ENCODE assay signal across 22 cellular contexts in the genomic region with DNA sequence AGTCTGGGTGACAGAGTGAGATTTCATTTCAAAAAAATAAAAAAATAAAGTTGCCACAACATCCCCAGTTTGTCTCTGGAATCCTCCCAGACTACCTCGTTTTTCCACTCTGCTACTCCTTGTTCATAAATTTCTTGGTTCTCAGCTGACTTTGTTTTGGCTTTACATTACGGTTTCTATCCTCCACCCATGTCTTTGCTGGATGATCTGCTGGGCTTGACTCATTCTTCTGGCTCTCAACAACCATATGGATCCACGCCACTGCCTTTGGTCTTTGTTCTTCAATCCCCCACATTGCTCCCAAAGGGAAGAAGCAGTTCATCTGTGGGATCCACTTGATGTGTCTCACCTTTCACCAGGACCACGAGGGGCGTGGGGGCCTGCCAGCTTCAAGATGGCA.
DNase-seq lines count a peak whose midpoint lies in the region; ATAC-seq and TF ChIP-seq lines count a peak whose summit lies in the region.
"Had no signal": no experiment of that assay in that cellular context is flagged by ENCODE, and none has a peak within 500 bp of the region (broad histone marks: within the 10 kb centered on the region; RNA-seq: fewer than 3 reads in every experiment).

No MANE protein-coding gene starts in this region.

- CTCF ChIA-PET in IMR-90 (lab: Yijun Ruan, JAX): no interaction called here

- H3K56ac ChIP-seq in IMR-90 (ENCODE audit: extremely low read depth, insufficient read depth, low read length): no peak overlapping the region

- no peak overlapping the region for H3K23ac ChIP-seq in IMR-90 (ENCODE audit: low read depth, low read length)

- in situ Hi-C loops in IMR-90 (cut with MboI; ENCODE audit: low sequenced_read_pairs): no loop called here

- intact Hi-C loops in IMR-90 (cut with micrococcal nuclease): no loop called here

- no peak overlapping the region for H4K8ac ChIP-seq in IMR-90 (ENCODE audit: low read depth in 2 of 2, low read length in 2 of 2)

- DNase-seq in AG08395 (ENCODE audit: low spot score) (peak; percentile 49), IMR-90 (peak; percentile 11), fibroblast of lung (ENCODE audit: low read depth in 2 of 2) (peak; percentile 31 to 33), iris pigment epithelial cell (ENCODE audit: low read depth) (peak; percentile 25), anterior cingulate cortex (lab: John Stamatoyannopoulos, UW) (no peak), UCSD-AML1 (lab: John Stamatoyannopoulos, UW; ENCODE audit: unreplicated experiment) (no peak), NOMO-1 (lab: John Stamatoyannopoulos, UW; ENCODE audit: unreplicated experiment in 2 of 2) (no peak), C1 segment of cervical spinal cord (lab: John Stamatoyannopoulos, UW) (no peak)
- DNase-seq: 8988T; BE2C; CD4-positive, CD25-positive, alpha-beta regulatory T cell; DMS79; GOT3; HCEC 1CT; NCI-H1694; NCI-H2081; NCI-H2171 treated with DMSO at 0.1 percent for 48 hours; NCI-H526; RPMI8226; SHP77 had no signal

- H2BK120ac ChIP-seq in IMR-90 (ENCODE audit: low read depth, low read length): no peak overlapping the region

- no peaks in the 10 kb centered on the region for H3K36me3 ChIP-seq in IMR-90 (ENCODE audit: control insufficient read depth, insufficient read depth, low read length)
- no peaks in the 10 kb centered on the region for H3K36me3 ChIP-seq in fibroblast of lung (ENCODE audit: control insufficient read depth, insufficient read depth, low read length)
- H3K36me3 ChIP-seq: BE2C had no signal

- TF ChIP-seq CTCF in IMR-90 (conservative IDR thresholded peaks at IDR 0.05; ENCODE audit: low read depth, low read length) (no peak), fibroblast of lung (conservative IDR thresholded peaks at IDR 0.05 in 1 of 2, IDR thresholded peaks at IDR 0.05 in 1 of 2; ENCODE audit: low read depth in 1 of 2, low read length in 2 of 2) (no peak)

- H3K27me3 ChIP-seq in IMR-90 (ENCODE audit: control insufficient read depth, insufficient read depth, low read length) (peaks cover 13% of the 10 kb centered on the region), fibroblast of lung (ENCODE audit: control insufficient read depth, insufficient read depth, low read length) (peaks cover 3% of the 10 kb centered on the region)
- H3K27me3 ChIP-seq: BE2C had no signal

- H3K4ac ChIP-seq in IMR-90 (ENCODE audit: low read depth, low read length): no peak overlapping the region

- no peak for ATAC-seq in IMR-90 (ENCODE audit: low read depth)

- H3K79me1 ChIP-seq in IMR-90 (ENCODE audit: low read depth in 1 of 2, low read length in 2 of 2): no peaks in the 10 kb centered on the region

- no peak overlapping the region for H4K5ac ChIP-seq in IMR-90 (ENCODE audit: low read depth, low read length)

- H3K9me3 ChIP-seq in IMR-90 (ENCODE audit: control insufficient read depth, insufficient read depth, low read length) (peaks cover 2% of the 10 kb centered on the region; the same call in 1 of the 2 replicates), fibroblast of lung (ENCODE audit: control insufficient read depth, insufficient read depth, low read depth, low read length) (no peaks in the 10 kb centered on the region)
- H3K9me3 ChIP-seq: BE2C had no signal

- BruUV-seq in IMR-90 (replicated peaks; lab: Mats Ljungman, UMichigan): no TSS peak

- no peak overlapping the region for H2AK5ac ChIP-seq in IMR-90 (ENCODE audit: low read depth, low read length)

- no peaks in the 10 kb centered on the region for H3K79me2 ChIP-seq in fibroblast of lung (ENCODE audit: control insufficient read depth, insufficient read depth, low read length)

- dilution Hi-C loops in IMR-90 (cut with HindIII; ENCODE audit: low sequenced_read_pairs, unreplicated experiment): no loop called here

- no peak for TF ChIP-seq RAD21 in IMR-90 (IDR thresholded peaks at IDR 0.05; ENCODE audit: low read length)

- H3K27ac ChIP-seq in IMR-90 (ENCODE audit: insufficient read depth, low read length) (no peak overlapping the region), fibroblast of lung (ENCODE audit: insufficient read depth, low read length) (no peak overlapping the region)
- H3K27ac ChIP-seq: KMS-11, SK-N-MC had no signal

- no peaks in the 10 kb centered on the region for H3K9me1 ChIP-seq in IMR-90 (ENCODE audit: insufficient read depth, low read length)

- no peak overlapping the region for H3K4me2 ChIP-seq in IMR-90 (ENCODE audit: low read depth, low read length)
- no peak overlapping the region for H3K4me2 ChIP-seq in fibroblast of lung (ENCODE audit: extremely low read depth, insufficient read depth, low read length)
- H3K4me2 ChIP-seq: KMS-11 had no signal

- H4K20me1 ChIP-seq in IMR-90 (ENCODE audit: insufficient read depth, low read length) (0 out of 2 replicates have a peak, but pooled peaks cover under 1% of the 10 kb centered on the region), fibroblast of lung (ENCODE audit: control insufficient read depth, extremely low read depth, insufficient read depth, low read length) (no peaks in the 10 kb centered on the region)

- H2BK20ac ChIP-seq in IMR-90 (ENCODE audit: low read depth, low read length): no peak overlapping the region

- no peak overlapping the region for H3K18ac ChIP-seq in IMR-90 (ENCODE audit: low read depth, low read length)

- H2BK15ac ChIP-seq in IMR-90 (ENCODE audit: low read depth, low read length): no peak overlapping the region

- H3K9ac ChIP-seq in IMR-90 (ENCODE audit: low read depth, low read length): no peak overlapping the region
- no peak overlapping the region for H3K9ac ChIP-seq in fibroblast of lung (ENCODE audit: insufficient read depth, low read length)
- H3K9ac ChIP-seq: KMS-11 had no signal

- POLR2A ChIA-PET in IMR-90 (lab: Charles Lee; ENCODE audit: unreplicated experiment): interaction anchor here (0.5 to 1.0 kb wide), 2 partner anchors 20 to 231 kb away, joined by 3 read pairs; a partner anchor contains a TSS

- H4K91ac ChIP-seq in IMR-90 (ENCODE audit: insufficient read depth, low read depth, low read length): no peak overlapping the region

- H2AFZ ChIP-seq in IMR-90 (replicated peaks; ENCODE audit: low read length, poor library complexity) (no peak overlapping the region), fibroblast of lung (ENCODE audit: low read length) (no peak overlapping the region)

- H2AK9ac ChIP-seq in IMR-90 (replicated peaks; ENCODE audit: low read depth, low read length, poor library complexity): no peak overlapping the region

- H3K4me3 ChIP-seq in IMR-90 (ENCODE audit: insufficient read depth, low read depth, low read length) (no peak overlapping the region), fibroblast of lung (replicated peaks in 1 of 4; ENCODE audit: control extremely low read depth in 1 of 4, insufficient read depth in 1 of 4, low read depth in 3 of 4, low read length in 4 of 4) (no peak overlapping the region)
- H3K4me3 ChIP-seq: SK-N-MC had no signal

- no peaks in the 10 kb centered on the region for H3K4me1 ChIP-seq in IMR-90 (ENCODE audit: control insufficient read depth, insufficient read depth, low read length)
- no peaks in the 10 kb centered on the region for H3K4me1 ChIP-seq in fibroblast of lung (ENCODE audit: control insufficient read depth, extremely low read depth, insufficient read depth, low read length)
- H3K4me1 ChIP-seq: BE2C had no signal

- no peak for TF ChIP-seq POLR2A in IMR-90 (IDR thresholded peaks at IDR 0.05; ENCODE audit: low read depth, low read length)

- no peak overlapping the region for H2BK5ac ChIP-seq in IMR-90 (ENCODE audit: low read depth, low read length, poor library complexity, severe bottlenecking)

- no peak overlapping the region for H3K14ac ChIP-seq in IMR-90 (replicated peaks; ENCODE audit: low read depth, low read length)

- WGBS in IMR-90 (ENCODE audit: extremely low coverage in 2 of 2, insufficient read length in 1 of 2), 2 experiments: 68% methylated on average over 3 of the region's 5 CpGs; no CpG with 5 or more reads in 1 of the 2 experiments

TF ChIP-seq in IMR-90, 13 proteins besides CTCF, POLR2A, EP300 and RAD21:
- TF ChIP-seq MAZ (IDR thresholded peaks at IDR 0.05; ENCODE audit: borderline replicate concordance, low read depth, low read length): no peak
- no peak for TF ChIP-seq FOS (IDR thresholded peaks at IDR 0.05; ENCODE audit: low read depth, low read length)
- no peak for TF ChIP-seq RFX5 (IDR thresholded peaks at IDR 0.05; ENCODE audit: low read depth, low read length)
- no peak for TF ChIP-seq CHD1 (IDR thresholded peaks at IDR 0.05; ENCODE audit: low read depth, low read length)
- no peak for TF ChIP-seq MXI1 (IDR thresholded peaks at IDR 0.05; ENCODE audit: borderline replicate concordance, low read depth, low read length)

Comparison
In these comparisons a context has a peak if more than half of its experiments do, and no peak if none do; other contexts are left out.
1. DNase-seq: peak in AG08395 (single experiment), IMR-90 (single experiment), fibroblast of lung (2 of 2) and iris pigment epithelial cell (single experiment); none in anterior cingulate cortex (0 of 58), UCSD-AML1 (single experiment), NOMO-1 (0 of 2) and C1 segment of cervical spinal cord (0 of 14).